29 cellular contexts compared by ENCODE assay signal in genomic region chr6:131574133-131574532, GRCh38. TPM values are rescaled to one million over a fixed set of nuclear protein-coding genes. Genes with fewer than 3 reads are reported as not detected.
"Had no signal": no experiment of that assay in that cellular context is flagged by ENCODE, and none has a peak within 500 bp of the region (broad histone marks: within the 10 kb centered on the region; RNA-seq: fewer than 3 reads in every experiment).

No MANE protein-coding gene starts in this region.

- DNase-seq: activated CD4-positive, alpha-beta T cell treated with anti-CD3 and anti-CD28 coated beads, Interleukin-2, amount 10 ng/mL, durations not matched to agents 7 days and 5 days; activated CD4-positive, CD25-positive, alpha-beta regulatory T cell treated with anti-CD3 and anti-CD28 coated beads, Interleukin-2, amount 50 U/mL, for 72 hours; activated CD8-positive, alpha-beta memory T cell treated with anti-CD3 and anti-CD28 coated beads, Interleukin-2, amount 10 ng/mL, durations not matched to agents 7 days and 5 days; activated CD8-positive, alpha-beta T cell treated with anti-CD3 and anti-CD28 coated beads for 36 hours; activated gamma-delta T cell; activated naive CD4-positive, alpha-beta T cell treated with anti-CD3 and anti-CD28 coated beads, Interleukin-2, amount 50 U/mL, for 16 hours; activated naive CD8-positive, alpha-beta T cell treated with anti-CD3 and anti-CD28 coated beads, Interleukin-2, amount 50 U/mL, for 24 hours; activated T-cell treated with anti-CD3 and anti-CD28 coated beads for 4 hours; anterior cingulate cortex; effector CD8-positive, alpha-beta T cell; erythroblast; foreskin fibroblast; kidney; left ventricle myocardium inferior; mammary epithelial cell; occipital lobe; sigmoid colon; stimulated activated CD4-positive, alpha-beta T cell treated with anti-CD3 and anti-CD28 coated beads, Interleukin-4, amount 100 ng/mL, for 24 hours; stimulated activated naive CD8-positive, alpha-beta T cell treated with anti-CD3 and anti-CD28 coated beads, Interleukin-15, Interleukin-2, amounts not matched to agents 100 U/mL and 50 U/mL, for 24 hours; upper lobe of left lung had no signal

- H3K27ac ChIP-seq: body of pancreas, cardiac muscle cell, left ventricle myocardium inferior, sigmoid colon had no signal

- H3K36me3 ChIP-seq: cardiac muscle cell had no signal

- ATAC-seq: activated CD8-positive, alpha-beta memory T cell treated with anti-CD3 and anti-CD28 coated beads, Interleukin-2, amount 10 ng/mL, durations not matched to agents 7 days and 5 days; activated CD8-positive, alpha-beta T cell treated with anti-CD3 and anti-CD28 coated beads for 36 hours; activated naive CD8-positive, alpha-beta T cell treated with anti-CD3 and anti-CD28 coated beads, Interleukin-2, amount 50 U/mL, for 24 hours; body of pancreas; stimulated activated naive CD8-positive, alpha-beta T cell treated with anti-CD3 and anti-CD28 coated beads, Interleukin-15, Interleukin-2, amounts not matched to agents 100 U/mL and 50 U/mL, for 24 hours had no signal

- H3K4me1 ChIP-seq: body of pancreas, left ventricle myocardium inferior, sigmoid colon, upper lobe of left lung had no signal

- H3K27me3 ChIP-seq: body of pancreas, cardiac muscle cell, sigmoid colon, upper lobe of left lung had no signal

- H3K9me3 ChIP-seq: body of pancreas, left ventricle myocardium inferior, sigmoid colon, upper lobe of left lung had no signal

- H3K4me3 ChIP-seq: body of pancreas, cardiac muscle cell, left ventricle myocardium inferior, sigmoid colon, upper lobe of left lung had no signal

RNA-seq across cellular contexts. Expression of gene ARG1, which starts 1.1 kb away (rescaled TPM):
- total RNA-seq: activated CD4-positive, alpha-beta T cell treated with anti-CD3 and anti-CD28 coated beads, Interleukin-2, amount 10 ng/mL, durations not matched to agents 7 days and 5 days; activated CD8-positive, alpha-beta memory T cell treated with anti-CD3 and anti-CD28 coated beads, Interleukin-2, amount 10 ng/mL, durations not matched to agents 7 days and 5 days; activated CD8-positive, alpha-beta T cell treated with anti-CD3 and anti-CD28 coated beads for 36 hours; body of pancreas; cardiac muscle cell; chondrocyte; fibroblast of lung; glomerular endothelial cell; kidney; mammary epithelial cell; myocyte; renal cortical epithelial cell; T-helper 2 cell treated with Interferon-gamma antibody and Interleukin-4, amounts not matched to agents 100 ng/mL and 5 ng/mL, for 36 hours had no signal
- polyA plus RNA-seq: fibroblast of lung, mammary epithelial cell, neural cell had no signal
